Comparison of ENCODE assay signal across 8 cellular contexts in the genomic region with DNA sequence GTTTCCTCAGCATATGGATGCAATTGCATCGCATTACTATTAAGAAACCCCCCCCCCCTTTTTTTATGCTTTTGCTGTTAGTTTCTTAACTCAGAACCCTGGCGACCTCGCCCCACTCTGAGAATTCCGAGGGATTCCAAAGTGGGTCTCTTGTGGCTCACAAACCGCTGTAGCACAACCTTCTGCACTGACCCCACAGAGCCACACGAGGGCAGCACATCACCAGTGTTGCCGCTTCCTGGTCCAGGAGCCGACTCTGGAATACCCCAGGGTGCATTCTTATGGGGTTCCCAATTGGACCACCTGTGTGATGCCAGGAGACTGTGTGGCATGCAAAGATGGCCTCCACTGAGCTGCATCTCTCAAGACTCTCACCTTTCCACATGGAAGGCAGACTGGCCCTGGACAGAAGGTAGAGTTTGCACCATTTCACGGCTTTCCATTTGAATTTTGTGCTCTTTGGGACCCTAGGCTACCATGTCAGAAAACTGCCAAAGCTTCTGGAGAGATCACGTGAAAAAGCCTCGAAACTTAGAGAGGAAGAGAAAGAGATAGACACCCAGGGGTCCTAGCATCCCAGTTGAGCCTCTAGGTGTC.
A peak's percentile ranks its signal among the peaks of the same experiment; 100 is the strongest.
DNase-seq lines count a peak whose midpoint lies in the region; ATAC-seq, FAIRE-seq and TF ChIP-seq lines count a peak whose summit lies in the region.

No MANE protein-coding gene starts in this region.

- intact Hi-C loops in HCT116 (cut with micrococcal nuclease): no loop called here

- no peak for TF ChIP-seq POLR2A in HCT116 (IDR thresholded peaks at IDR 0.05; ENCODE audit: borderline replicate concordance, extremely low read depth, insufficient read depth, insufficient read length)

- DNase-seq in D721Med (ENCODE audit: insufficient read length, low spot score) (no peak), HCT116 (ENCODE audit: low read depth, low spot score) (no peak), RWPE1 (ENCODE audit: low spot score) (peak; percentile 30), foreskin fibroblast (peak in 1 of 2 donors; percentile 5), retinal pigment epithelial cell (ENCODE audit: low read depth) (no peak)

- no TSS peak for BruUV-seq in HCT116 (replicated peaks; lab: Mats Ljungman, UMichigan)

- H3K36me3 ChIP-seq in HCT116 (ENCODE audit: control insufficient read depth in 1 of 2, insufficient read depth in 2 of 2, low read length in 2 of 2): no peaks in the 10 kb centered on the region

- H3K9ac ChIP-seq in HCT116 (ENCODE audit: low read length): no peak overlapping the region

- H2AFZ ChIP-seq in HCT116 (ENCODE audit: low read depth, low read length, poor library complexity, severe bottlenecking): no peak overlapping the region

- H3K4me3 ChIP-seq in HCT116 (replicated peaks in 1 of 2; ENCODE audit: low read depth in 1 of 2, low read length in 2 of 2) (no peak overlapping the region), foreskin fibroblast (ENCODE audit: low read depth in 1 of 2, low read length in 2 of 2) (no peak overlapping the region), retinal pigment epithelial cell (ENCODE audit: low read length) (no peak overlapping the region)

- H3K4me2 ChIP-seq in HCT116 (ENCODE audit: low read length): no peak overlapping the region

- no peaks in the 10 kb centered on the region for H3K4me1 ChIP-seq in HCT116 (ENCODE audit: control insufficient read depth in 1 of 2, insufficient read depth in 2 of 2, low read length in 2 of 2)

- POLR2A ChIA-PET in HCT116 (lab: Charles Lee) (no interaction called here), RWPE1 (lab: Yijun Ruan, JAX; ENCODE audit: low non-redundant PET) (interaction anchor here (0.8 kb wide), 1 partner anchor 18 kb away, joined by 8 read pairs; no protein-coding TSS in a partner anchor)

- H3K9me3 ChIP-seq in HCT116 (ENCODE audit: control insufficient read depth in 1 of 2, insufficient read depth in 1 of 2, low read depth in 1 of 2, low read length in 2 of 2): peaks cover 0 to 6% of the 10 kb centered on the region in 2 experiments; a peak in 1 of 4 replicates

- RAD21 ChIA-PET in HCT116 (lab: Charles Lee; ENCODE audit: low non-redundant PET in 1 of 2, low total read pairs in 2 of 2, uncharacterized antibody in 2 of 2, unreplicated experiment in 2 of 2): no interaction called here

- no peak for ATAC-seq in HCT116
- ATAC-seq in GM21381 (IDR thresholded peaks at IDR 0.05; ENCODE audit: unreplicated experiment): no peak
- ATAC-seq in GM19455 (IDR thresholded peaks at IDR 0.05; ENCODE audit: unreplicated experiment): no peak
- no peak for ATAC-seq in GM21528 (IDR thresholded peaks at IDR 0.05; ENCODE audit: low FRiP score, unreplicated experiment)

- no peak for TF ChIP-seq RAD21 in HCT116 (IDR thresholded peaks at IDR 0.05; ENCODE audit: low read depth)

- CTCF ChIA-PET in HCT116 (lab: Charles Lee): no interaction called here
- CTCF ChIA-PET in RWPE1 (lab: Yijun Ruan, JAX): interaction anchor here (0.7 kb wide), 1 partner anchor 85 kb away, joined by 3 read pairs; no protein-coding TSS in a partner anchor

- TF ChIP-seq CTCF in D721Med (IDR thresholded peaks at IDR 0.05; ENCODE audit: insufficient read depth, missing control alignments) (peak; percentile 85), HCT116 (IDR thresholded peaks at IDR 0.05 in 2 of 3, conservative IDR thresholded peaks at IDR 0.05 in 1 of 3; ENCODE audit: borderline replicate concordance in 1 of 3, insufficient read depth in 1 of 3, low read depth in 2 of 3, low read length in 2 of 3) (peak in 2 of 3 experiments; percentile 59 to 62; a peak in 4 of 6 replicates), RWPE1 (conservative IDR thresholded peaks at IDR 0.05; ENCODE audit: low read depth) (peak; percentile 63), foreskin fibroblast (IDR thresholded peaks at IDR 0.05; ENCODE audit: low read depth, low read length) (peak; percentile 77), retinal pigment epithelial cell (conservative IDR thresholded peaks at IDR 0.05; ENCODE audit: low read depth, low read length) (peak; percentile 80)

- no peak for FAIRE-seq in D721Med (lab: Jason Lieb, UNC)

- H3K79me2 ChIP-seq in HCT116 (ENCODE audit: insufficient read depth, low read length): no peaks in the 10 kb centered on the region

- no peaks in the 10 kb centered on the region for H3K9me2 ChIP-seq in HCT116 (ENCODE audit: insufficient read depth)

- no peaks in the 10 kb centered on the region for H4K20me1 ChIP-seq in HCT116 (ENCODE audit: insufficient read depth)

- H3K27me3 ChIP-seq in HCT116 (ENCODE audit: insufficient read depth, low read length): no peaks in the 10 kb centered on the region

- no peak overlapping the region for H3K27ac ChIP-seq in HCT116 (ENCODE audit: low read depth, low read length)
- no peak overlapping the region for H3K27ac ChIP-seq in RWPE1

TF ChIP-seq in HCT116, 20 proteins besides CTCF, POLR2A, EP300 and RAD21:
- TF ChIP-seq, protein P1, sequence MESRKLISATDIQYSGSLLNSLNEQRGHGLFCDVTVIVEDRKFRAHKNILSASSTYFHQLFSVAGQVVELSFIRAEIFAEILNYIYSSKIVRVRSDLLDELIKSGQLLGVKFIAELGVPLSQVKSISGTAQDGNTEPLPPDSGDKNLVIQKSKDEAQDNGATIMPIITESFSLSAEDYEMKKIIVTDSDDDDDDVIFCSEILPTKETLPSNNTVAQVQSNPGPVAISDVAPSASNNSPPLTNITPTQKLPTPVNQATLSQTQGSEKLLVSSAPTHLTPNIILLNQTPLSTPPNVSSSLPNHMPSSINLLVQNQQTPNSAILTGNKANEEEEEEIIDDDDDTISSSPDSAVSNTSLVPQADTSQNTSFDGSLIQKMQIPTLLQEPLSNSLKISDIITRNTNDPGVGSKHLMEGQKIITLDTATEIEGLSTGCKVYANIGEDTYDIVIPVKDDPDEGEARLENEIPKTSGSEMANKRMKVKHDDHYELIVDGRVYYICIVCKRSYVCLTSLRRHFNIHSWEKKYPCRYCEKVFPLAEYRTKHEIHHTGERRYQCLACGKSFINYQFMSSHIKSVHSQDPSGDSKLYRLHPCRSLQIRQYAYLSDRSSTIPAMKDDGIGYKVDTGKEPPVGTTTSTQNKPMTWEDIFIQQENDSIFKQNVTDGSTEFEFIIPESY (IDR thresholded peaks at IDR 0.05; ENCODE audit: extremely low read depth, insufficient replicate concordance, low read length): no peak
- TF ChIP-seq EGR1 (IDR thresholded peaks at IDR 0.05; ENCODE audit: low read depth) (no peak), CEBPB (IDR thresholded peaks at IDR 0.05; ENCODE audit: low read depth) (no peak), SRF (IDR thresholded peaks at IDR 0.05; ENCODE audit: low read depth) (no peak)
TF ChIP-seq in HCT116: peak in this region for 0.
